In the genomic region with DNA sequence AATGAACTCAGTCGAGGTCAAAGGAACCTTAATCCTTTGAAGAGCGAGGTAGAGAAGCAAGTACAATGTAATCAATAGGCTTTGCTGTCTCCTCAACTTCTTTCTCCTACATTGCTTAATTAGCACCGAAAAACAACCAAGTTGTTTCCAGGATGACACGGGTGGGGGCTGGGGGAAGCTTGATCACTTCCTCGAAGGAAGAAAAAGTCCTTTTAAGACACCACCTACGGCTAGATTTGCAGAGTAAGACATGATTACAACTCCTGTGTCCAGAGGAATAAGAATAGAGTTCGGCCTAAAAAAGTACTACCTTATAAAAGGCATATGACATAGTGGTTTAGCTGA, we compare ENCODE assay signal across 8 cellular contexts. TPM values are rescaled to one million over a fixed set of nuclear protein-coding genes. Genes with fewer than 3 reads are reported as not detected.
A peak's percentile ranks its signal among the peaks of the same experiment; 100 is the strongest.
DNase-seq lines count a peak whose midpoint lies in the region; ATAC-seq and TF ChIP-seq lines count a peak whose summit lies in the region.

No MANE protein-coding gene starts in this region.

- peaks cover 0 to 1% (median 0%) of the 10 kb centered on the region in 4 donors for H3K4me1 ChIP-seq in Peyer's patch
- no peaks in the 10 kb centered on the region for H3K4me1 ChIP-seq in mucosa of stomach (ENCODE audit: control insufficient read depth, insufficient read depth, low read length)

- H3K9me3 ChIP-seq in Peyer's patch (no peaks in the 10 kb centered on the region), mucosa of stomach (ENCODE audit: control insufficient read depth, low read length) (no peaks in the 10 kb centered on the region)

- H3K36me3 ChIP-seq in Peyer's patch, result no peaks in the 10 kb centered on the region
- no peaks in the 10 kb centered on the region for H3K36me3 ChIP-seq in mucosa of stomach (ENCODE audit: control insufficient read depth, insufficient read depth, low read length)

- H3K27ac ChIP-seq in Peyer's patch (peak overlapping the region; percentile 96 to 99 (median 98)), dorsolateral prefrontal cortex (peak overlapping the region; percentile 94 to 100 (median 100))

- no peak for ATAC-seq in GM21576 (IDR thresholded peaks at IDR 0.05; ENCODE audit: unreplicated experiment)

- TF ChIP-seq CTCF in Peyer's patch (IDR thresholded peaks at IDR 0.05) (no peak), dorsolateral prefrontal cortex (IDR thresholded peaks at IDR 0.05 in 54 of 56, conservative IDR thresholded peaks at IDR 0.05 in 2 of 56; ENCODE audit: low read depth in 1 of 56, partially characterized antibody in 56 of 56) (peak in 3 of 56 donors; percentile 2 to 17 (median 5))

- TF ChIP-seq POLR2A in Peyer's patch (IDR thresholded peaks at IDR 0.05), result no peak

- DNase-seq in activated effector memory CD4-positive, alpha-beta T cell treated with anti-CD3 and anti-CD28 coated beads, Interleukin-2, amount 50 U/mL, for 16 hours, result peak; percentile 71
- no peak for DNase-seq in activated effector memory CD4-positive, alpha-beta T cell treated with Interleukin-2 at 50 U/mL for 16 hours
- DNase-seq in Peyer's patch, result peak in 2 of 3 donors; percentile 26 to 61
- no peak for DNase-seq in dorsolateral prefrontal cortex
- DNase-seq in ureter (ENCODE audit: low spot score), result no peak
- DNase-seq in NCI-H187 (lab: John Stamatoyannopoulos, UW), result no peak

- intact Hi-C loops in dorsolateral prefrontal cortex (cut with DNase I), result loop anchor here (1.0 to 10.0 kb wide), 6 partner anchors 104 to 519 kb away; no protein-coding TSS in a partner anchor

- H3K4me3 ChIP-seq in Peyer's patch, result peak overlapping the region; percentile 60 to 83 (median 72)
- peak overlapping the region; percentile 71 to 99 (median 88) for H3K4me3 ChIP-seq in dorsolateral prefrontal cortex
- peak overlapping the region; percentile 94 for H3K4me3 ChIP-seq in mucosa of stomach (ENCODE audit: low read length)

- peak overlapping the region; percentile 100 for H3K9ac ChIP-seq in mucosa of stomach (ENCODE audit: low read length)

- no peaks in the 10 kb centered on the region for H3K27me3 ChIP-seq in Peyer's patch
- no peaks in the 10 kb centered on the region for H3K27me3 ChIP-seq in dorsolateral prefrontal cortex
- H3K27me3 ChIP-seq in mucosa of stomach (ENCODE audit: control insufficient read depth, insufficient read depth, low read length), result no peaks in the 10 kb centered on the region

RNA-seq across cellular contexts. Expression of gene ARRDC3, which starts 0.8 kb away (rescaled TPM):
- total RNA-seq in Peyer's patch (10 to 100 TPM; 11.4 to 32.2 (median 17.7) TPM), dorsolateral prefrontal cortex (100 to 1,000 TPM in 6 of 120 experiments, 10 to 100 TPM in 114; 19.2 to 154 (median 46.7) TPM), ureter (111 TPM)

Comparison
In these comparisons a context has a peak if more than half of its experiments do, and no peak if none do; other contexts are left out.
1. DNase-seq: peak in activated effector memory CD4-positive, alpha-beta T cell treated with anti-CD3 and anti-CD28 coated beads, Interleukin-2, amount 50 U/mL, for 16 hours (single experiment) and Peyer's patch (2 of 3); none in activated effector memory CD4-positive, alpha-beta T cell treated with Interleukin-2 at 50 U/mL for 16 hours (single experiment), dorsolateral prefrontal cortex (0 of 10), ureter (single experiment) and NCI-H187 (0 of 2).
2. Peak in every context shown above with its lines, with median percentiles within 50 percentile points of each other: H3K4me3 ChIP-seq.